In the genomic region with DNA sequence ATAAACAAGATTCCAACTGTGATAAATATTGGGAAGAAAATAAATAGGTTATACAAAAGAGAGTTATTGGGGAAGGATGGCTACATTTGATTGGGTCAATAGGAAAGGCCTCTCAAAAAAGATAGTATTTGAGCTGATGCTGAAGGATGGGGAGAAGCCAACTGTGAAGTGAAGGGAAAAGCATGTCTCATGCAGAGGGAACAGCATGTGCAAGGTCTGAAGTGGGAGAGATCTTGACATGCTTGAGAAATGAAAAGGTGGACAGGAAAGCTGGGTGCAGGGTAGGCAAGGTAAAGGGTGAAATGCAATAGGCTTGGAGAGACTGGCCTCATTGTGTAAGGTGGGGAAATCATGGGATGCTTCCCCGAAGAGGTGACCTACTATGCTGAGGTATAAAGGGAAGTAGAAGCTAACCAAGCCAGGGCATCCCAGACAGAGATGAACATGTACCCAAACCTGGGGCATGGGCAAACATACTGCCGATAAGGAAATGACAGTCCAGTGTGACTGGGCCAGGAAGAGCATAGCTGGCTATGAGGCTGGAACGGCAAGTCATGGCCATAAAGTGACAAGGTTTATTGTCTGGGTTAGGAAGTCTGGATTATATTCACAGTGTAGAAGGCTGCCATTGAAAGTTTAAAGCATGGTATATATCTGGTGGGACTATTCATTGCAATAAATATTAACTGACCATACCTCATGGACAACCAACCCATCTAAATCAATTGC, we compare ENCODE assay signal across 23 cellular contexts.
"Had no signal": no experiment of that assay in that cellular context is flagged by ENCODE, and none has a peak within 500 bp of the region (broad histone marks: within the 10 kb centered on the region; RNA-seq: fewer than 3 reads in every experiment).

No MANE protein-coding gene starts in this region.

- H3K27me3 ChIP-seq: ascending aorta, esophagus squamous epithelium, gastroesophageal sphincter, heart left ventricle, neutrophil, ovary, suprapubic skin, upper lobe of right lung had no signal

- H3K9me3 Mint-ChIP-seq: activated CD4-positive, alpha-beta T cell treated with anti-CD3 and anti-CD28 coated beads, Interleukin-2, amount 10 ng/mL, durations not matched to agents 7 days and 5 days; endodermal cell had no signal

- H3K27me3 Mint-ChIP-seq: activated CD4-positive, alpha-beta T cell treated with anti-CD3 and anti-CD28 coated beads, Interleukin-2, amount 10 ng/mL, durations not matched to agents 7 days and 5 days; stimulated activated naive CD8-positive, alpha-beta T cell treated with anti-CD3 and anti-CD28 coated beads, Interleukin-15, amount 100 ng/mL, for 72 hours had no signal

- H3K27ac ChIP-seq: ascending aorta, coronary artery, esophagus squamous epithelium, gastroesophageal sphincter, heart left ventricle, lower lobe of right lung, neutrophil, ovary, psoas muscle, SK-N-MC, suprapubic skin, upper lobe of right lung had no signal

- H3K4me1 ChIP-seq: ascending aorta, esophagus squamous epithelium, heart left ventricle, lower lobe of right lung, psoas muscle, suprapubic skin, upper lobe of right lung had no signal

- H3K4me3 ChIP-seq: ascending aorta, coronary artery, esophagus squamous epithelium, gastroesophageal sphincter, heart left ventricle, lower lobe of right lung, ovary, psoas muscle, SK-N-MC, suprapubic skin, upper lobe of right lung had no signal

- DNase-seq: activated CD4-positive, alpha-beta T cell treated with anti-CD3 and anti-CD28 coated beads, Interleukin-2, amount 10 ng/mL, durations not matched to agents 7 days and 5 days; activated CD4-positive, CD25-positive, alpha-beta regulatory T cell treated with anti-CD3 and anti-CD28 coated beads, Interleukin-2, amount 50 U/mL, for 72 hours; activated CD8-positive, alpha-beta T cell treated with anti-CD3 and anti-CD28 coated beads, Interleukin-2, amount 10 ng/mL, durations not matched to agents 7 days and 5 days; central memory CD4-positive, alpha-beta T cell; endodermal cell; esophagus squamous epithelium; heart left ventricle; lower lobe of right lung; naive thymus-derived CD8-positive, alpha-beta T cell; ovary; psoas muscle; right cardiac atrium; stimulated activated CD4-positive, alpha-beta T cell treated with anti-CD3 and anti-CD28 coated beads, Interleukin-1b, Interleukin-23, amount 100 ng/mL, for 48 hours; stimulated activated naive CD8-positive, alpha-beta T cell treated with anti-CD3 and anti-CD28 coated beads, Interleukin-15, amount 100 ng/mL, for 72 hours; T-helper 2 cell; upper lobe of right lung had no signal

- H3K36me3 ChIP-seq: ascending aorta, esophagus squamous epithelium, gastroesophageal sphincter, heart left ventricle, lower lobe of right lung, neutrophil, ovary, suprapubic skin, upper lobe of right lung had no signal

- H3K36me3 Mint-ChIP-seq: activated naive CD4-positive, alpha-beta T cell treated with anti-CD3 and anti-CD28 coated beads, Interleukin-2, amount 50 U/mL, for 72 hours; naive thymus-derived CD8-positive, alpha-beta T cell had no signal

- H3K9me3 ChIP-seq: ascending aorta, esophagus squamous epithelium, gastroesophageal sphincter, lower lobe of right lung, neutrophil, ovary, psoas muscle, suprapubic skin, upper lobe of right lung had no signal

- H3K4me3 Mint-ChIP-seq: activated CD4-positive, alpha-beta T cell treated with anti-CD3 and anti-CD28 coated beads, Interleukin-2, amount 10 ng/mL, durations not matched to agents 7 days and 5 days; activated CD8-positive, alpha-beta T cell treated with anti-CD3 and anti-CD28 coated beads, Interleukin-2, amount 10 ng/mL, durations not matched to agents 7 days and 5 days; endodermal cell; naive thymus-derived CD8-positive, alpha-beta T cell; stimulated activated naive CD8-positive, alpha-beta T cell treated with anti-CD3 and anti-CD28 coated beads, Interleukin-15, amount 100 ng/mL, for 72 hours had no signal

- H3K27ac Mint-ChIP-seq: activated CD4-positive, alpha-beta T cell treated with anti-CD3 and anti-CD28 coated beads, Interleukin-2, amount 10 ng/mL, durations not matched to agents 7 days and 5 days; activated CD8-positive, alpha-beta T cell treated with anti-CD3 and anti-CD28 coated beads, Interleukin-2, amount 10 ng/mL, durations not matched to agents 7 days and 5 days; activated naive CD4-positive, alpha-beta T cell treated with anti-CD3 and anti-CD28 coated beads, Interleukin-2, amount 50 U/mL, for 72 hours; endodermal cell; naive thymus-derived CD8-positive, alpha-beta T cell; stimulated activated naive CD8-positive, alpha-beta T cell treated with anti-CD3 and anti-CD28 coated beads, Interleukin-15, amount 100 ng/mL, for 72 hours had no signal

- H3K4me1 Mint-ChIP-seq: activated CD4-positive, alpha-beta T cell treated with anti-CD3 and anti-CD28 coated beads, Interleukin-2, amount 10 ng/mL, durations not matched to agents 7 days and 5 days; naive thymus-derived CD8-positive, alpha-beta T cell; stimulated activated naive CD8-positive, alpha-beta T cell treated with anti-CD3 and anti-CD28 coated beads, Interleukin-15, amount 100 ng/mL, for 72 hours had no signal

- ATAC-seq: activated CD8-positive, alpha-beta T cell treated with anti-CD3 and anti-CD28 coated beads, Interleukin-2, amount 10 ng/mL, durations not matched to agents 7 days and 5 days; activated naive CD4-positive, alpha-beta T cell treated with anti-CD3 and anti-CD28 coated beads, Interleukin-2, amount 50 U/mL, for 72 hours; gastroesophageal sphincter; heart left ventricle; lower lobe of right lung; naive thymus-derived CD8-positive, alpha-beta T cell; psoas muscle; right cardiac atrium; stimulated activated naive CD8-positive, alpha-beta T cell treated with anti-CD3 and anti-CD28 coated beads, Interleukin-15, amount 100 ng/mL, for 72 hours; upper lobe of right lung had no signal
